ENCODE assay signal across 7 cellular contexts in the genomic region with DNA sequence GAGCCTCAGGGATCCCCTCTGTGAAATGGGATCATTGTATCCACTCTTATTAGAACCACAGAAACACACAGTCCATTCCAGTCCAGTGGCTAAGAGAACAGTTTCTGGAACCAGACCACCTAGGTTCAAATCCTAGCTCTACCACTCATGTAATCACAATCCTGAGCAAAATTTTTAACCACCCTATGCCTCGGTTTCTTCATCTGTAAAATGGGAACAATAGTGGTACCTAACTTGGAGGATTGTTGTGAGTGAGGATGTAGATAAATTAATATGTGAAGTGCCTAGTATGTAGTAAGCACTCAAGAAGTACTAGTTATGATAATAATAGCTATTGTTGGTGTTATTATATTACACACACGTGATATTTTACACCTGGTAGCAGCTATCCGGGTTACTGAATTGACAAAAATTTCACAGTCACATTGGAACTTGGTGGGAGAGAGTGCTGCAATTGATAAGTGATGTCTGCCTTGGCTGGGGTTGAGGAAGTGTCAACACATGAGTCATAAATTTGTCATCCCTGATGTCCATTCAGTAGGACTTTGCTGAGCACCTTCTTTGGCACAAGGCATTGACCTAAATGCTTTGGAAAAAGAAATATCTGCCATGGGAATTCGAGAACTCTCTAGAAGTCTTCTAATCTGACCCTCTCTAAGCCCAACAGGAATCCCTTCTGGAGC.
DNase-seq lines count a peak whose midpoint lies in the region; ATAC-seq, FAIRE-seq and TF ChIP-seq lines count a peak whose summit lies in the region.

No MANE protein-coding gene starts in this region.

- TF ChIP-seq POLR2A in endothelial cell of umbilical vein (IDR thresholded peaks at IDR 0.05; ENCODE audit: low read depth, low read length), result no peak

- peak overlapping the region; percentile 63 for H3K4me2 ChIP-seq in endothelial cell of umbilical vein (ENCODE audit: insufficient read depth, low read length)

- POLR2A ChIA-PET in HEK293 (lab: Yijun Ruan, JAX) (interaction anchor here (0.7 kb wide), 1 partner anchor 68 kb away, joined by 3 read pairs; a partner anchor contains a TSS), Panc1 (lab: Charles Lee) (no interaction called here), endothelial cell of umbilical vein (lab: Charles Lee) (no interaction called here)
- POLR2A ChIA-PET in CD8-positive, alpha-beta T cell (lab: Charles Lee), result no interaction called here

- in situ Hi-C loops in Panc1 (cut with HindIII; ENCODE audit: low pct_unique_long_range_greater_than_20kb, low sequenced_read_pairs), result no loop called here

- H3K4me3 ChIP-seq in HEK293 (ENCODE audit: low read depth, low read length) (no peak overlapping the region), Panc1 (ENCODE audit: low read depth in 2 of 2, low read length in 2 of 2) (no peak overlapping the region), endothelial cell of umbilical vein (replicated peaks in 1 of 3; ENCODE audit: insufficient read depth in 1 of 3, low read depth in 1 of 3, low read length in 3 of 3) (no peak overlapping the region)
- no peak overlapping the region for H3K4me3 ChIP-seq in CD8-positive, alpha-beta T cell (ENCODE audit: low read depth, low read length)

- no peak overlapping the region for H3K4me3 Mint-ChIP-seq in progenitor cell of endocrine pancreas (ENCODE audit: low read depth)
- H3K4me3 Mint-ChIP-seq in CD8-positive, alpha-beta T cell, result no peak overlapping the region

- H3K27ac ChIP-seq in HEK293 (ENCODE audit: extremely low read depth, low read depth, low read length) (no peak overlapping the region), Panc1 (ENCODE audit: low read length) (no peak overlapping the region), endothelial cell of umbilical vein (ENCODE audit: insufficient read depth, low read depth, low read length) (peak overlapping the region; percentile 91)
- H3K27ac ChIP-seq in CD8-positive, alpha-beta T cell (ENCODE audit: low read depth, low read length), result no peak overlapping the region

- DNase-seq in Panc1 (ENCODE audit: low read depth, low spot score) (peak; percentile 66), endothelial cell of umbilical vein (ENCODE audit: low read depth, low spot score) (peak; percentile 68), progenitor cell of endocrine pancreas (ENCODE audit: low spot score, unreplicated experiment) (no peak), NCI-H526 (lab: John Stamatoyannopoulos, UW) (no peak)
- DNase-seq in CD8-positive, alpha-beta T cell, result no peak

- intact Hi-C loops in Panc1 (cut with micrococcal nuclease; ENCODE audit: unreplicated experiment) (no loop called here), endothelial cell of umbilical vein (cut with micrococcal nuclease) (loop anchor here (2.0 to 5.0 kb wide), 2 partner anchors 64 to 69 kb away; a partner anchor contains a TSS)
- intact Hi-C loops in CD8-positive, alpha-beta T cell (cut with DNase I, micrococcal nuclease), result no loop called here

- no peaks in the 10 kb centered on the region for H3K9me3 Mint-ChIP-seq in progenitor cell of endocrine pancreas (ENCODE audit: low read depth)
- H3K9me3 Mint-ChIP-seq in CD8-positive, alpha-beta T cell, result no peaks in the 10 kb centered on the region

- H3K27ac Mint-ChIP-seq in progenitor cell of endocrine pancreas, result peak overlapping the region; percentile 42
- H3K27ac Mint-ChIP-seq in CD8-positive, alpha-beta T cell, result no peak overlapping the region

- H3K9me1 ChIP-seq in endothelial cell of umbilical vein (replicated peaks; ENCODE audit: control insufficient read depth, extremely low read depth, insufficient read depth, low read length), result no peaks in the 10 kb centered on the region

- H3K36me3 ChIP-seq in HEK293 (ENCODE audit: control insufficient read depth in 2 of 2, insufficient read depth in 1 of 2, low read length in 2 of 2) (no peaks in the 10 kb centered on the region), Panc1 (ENCODE audit: control insufficient read depth, insufficient read depth, low read length) (no peaks in the 10 kb centered on the region), endothelial cell of umbilical vein (ENCODE audit: control insufficient read depth in 2 of 2, extremely low read depth in 1 of 2, insufficient read depth in 2 of 2, low read length in 2 of 2) (no peaks in the 10 kb centered on the region)
- H3K36me3 ChIP-seq in CD8-positive, alpha-beta T cell (ENCODE audit: insufficient read depth, low read length), result no peaks in the 10 kb centered on the region

- dilution Hi-C loops in endothelial cell of umbilical vein (cut with MboI; ENCODE audit: extremely low pct_ligation_motif_present, low sequenced_read_pairs), result no loop called here

- ATAC-seq in Panc1 (peak; percentile 73), HG03342 (IDR thresholded peaks at IDR 0.05; ENCODE audit: unreplicated experiment) (no peak)
- ATAC-seq in CD8-positive, alpha-beta T cell, result no peak

- CTCF ChIA-PET in HEK293 (lab: Yijun Ruan, JAX), result interaction anchor here (0.6 kb wide), 1 partner anchor 181 kb away, joined by 3 read pairs; no protein-coding TSS in a partner anchor
- CTCF ChIA-PET in Panc1 (lab: Charles Lee), result no interaction called here
- CTCF ChIA-PET in endothelial cell of umbilical vein (lab: Charles Lee), result interaction anchor here (1.0 to 2.9 kb wide), 5 partner anchors 15 to 141 kb away, joined by 3 to 13 read pairs (median 5); a partner anchor contains a TSS
- CTCF ChIA-PET in CD8-positive, alpha-beta T cell (lab: Charles Lee), result no interaction called here

- TF ChIP-seq CTCF in HEK293 (tag by site-specific recombination; IDR thresholded peaks at IDR 0.05) (no peak), Panc1 (IDR thresholded peaks at IDR 0.05) (no peak), endothelial cell of umbilical vein (IDR thresholded peaks at IDR 0.05; ENCODE audit: extremely low read depth in 1 of 2, insufficient read depth in 1 of 2, low read depth in 1 of 2, low read length in 2 of 2) (no peak), progenitor cell of endocrine pancreas (IDR thresholded peaks at IDR 0.05; ENCODE audit: unreplicated experiment) (no peak)
- TF ChIP-seq CTCF in CD8-positive, alpha-beta T cell (IDR thresholded peaks at IDR 0.05), result no peak

- no peaks in the 10 kb centered on the region for H4K20me1 ChIP-seq in endothelial cell of umbilical vein (replicated peaks; ENCODE audit: control insufficient read depth, extremely low read depth, insufficient read depth, low read length)

- H3K36me3 Mint-ChIP-seq in progenitor cell of endocrine pancreas (ENCODE audit: insufficient read depth), result peaks cover 8% of the 10 kb centered on the region
- no peaks in the 10 kb centered on the region for H3K36me3 Mint-ChIP-seq in CD8-positive, alpha-beta T cell

- no TSS peak for BruUV-seq in Panc1 (replicated peaks; lab: Mats Ljungman, UMichigan)
- TSS peak; percentile 54 for BruUV-seq in endothelial cell of umbilical vein (replicated peaks; lab: Mats Ljungman, UMichigan)

- FAIRE-seq in endothelial cell of umbilical vein (lab: Jason Lieb, UNC), result no peak

- H3K27me3 Mint-ChIP-seq in progenitor cell of endocrine pancreas, result no peaks in the 10 kb centered on the region
- no peaks in the 10 kb centered on the region for H3K27me3 Mint-ChIP-seq in CD8-positive, alpha-beta T cell (ENCODE audit: low read depth)

- H3K79me2 ChIP-seq in endothelial cell of umbilical vein (ENCODE audit: control insufficient read depth, insufficient read depth, low read length), result no peaks in the 10 kb centered on the region

- H3K9me3 ChIP-seq in HEK293 (ENCODE audit: control insufficient read depth, insufficient read depth, low read depth, low read length) (no peaks in the 10 kb centered on the region), Panc1 (ENCODE audit: control insufficient read depth, insufficient read depth, low read depth, low read length) (no peaks in the 10 kb centered on the region), endothelial cell of umbilical vein (replicated peaks; ENCODE audit: control insufficient read depth, insufficient read depth, low read length) (no peaks in the 10 kb centered on the region)
- no peaks in the 10 kb centered on the region for H3K9me3 ChIP-seq in CD8-positive, alpha-beta T cell (ENCODE audit: low read length)

- peak overlapping the region; percentile 35 for H3K9ac ChIP-seq in endothelial cell of umbilical vein (replicated peaks; ENCODE audit: extremely low read depth, insufficient read depth, low read length)

- no peak overlapping the region for H2AFZ ChIP-seq in endothelial cell of umbilical vein (ENCODE audit: low read depth, low read length)

- H3K4me1 ChIP-seq in HEK293 (ENCODE audit: control insufficient read depth, insufficient read depth, low read length), result no peaks in the 10 kb centered on the region
- no peaks in the 10 kb centered on the region for H3K4me1 ChIP-seq in Panc1 (ENCODE audit: control insufficient read depth, insufficient read depth, low read length)
- H3K4me1 ChIP-seq in endothelial cell of umbilical vein (ENCODE audit: control insufficient read depth, extremely low read depth, insufficient read depth, low read length), result peaks cover 74% of the 10 kb centered on the region
- no peaks in the 10 kb centered on the region for H3K4me1 ChIP-seq in CD8-positive, alpha-beta T cell (ENCODE audit: insufficient read depth, low read length)

- H3K4me1 Mint-ChIP-seq in progenitor cell of endocrine pancreas (ENCODE audit: low read depth), result peaks cover 4% of the 10 kb centered on the region
- H3K4me1 Mint-ChIP-seq in CD8-positive, alpha-beta T cell (ENCODE audit: low read depth), result no peaks in the 10 kb centered on the region

- no peaks in the 10 kb centered on the region for H3K27me3 ChIP-seq in Panc1 (ENCODE audit: control insufficient read depth, insufficient read depth, low read length)
- no peaks in the 10 kb centered on the region for H3K27me3 ChIP-seq in endothelial cell of umbilical vein (ENCODE audit: control insufficient read depth in 2 of 2, insufficient read depth in 2 of 2, low read length in 2 of 2)
- H3K27me3 ChIP-seq in CD8-positive, alpha-beta T cell (ENCODE audit: insufficient read depth, low read length), result no peaks in the 10 kb centered on the region

TF ChIP-seq in HEK293, 187 proteins besides CTCF, POLR2A, EP300 and RAD21:
- peak; percentile 63 for TF ChIP-seq ZBTB17 (tag by site-specific recombination; IDR thresholded peaks at IDR 0.05)
- TF ChIP-seq HOXC10 (CRISPR knock-in tag; IDR thresholded peaks at IDR 0.05), result no peak
- TF ChIP-seq ZNF23 (tag by site-specific recombination; IDR thresholded peaks at IDR 0.05; ENCODE audit: borderline replicate concordance), result peak; percentile 94
- TF ChIP-seq GLIS1 (tag by site-specific recombination; IDR thresholded peaks at IDR 0.05), result peak; percentile 23; the same call in 1 of the 2 replicates

TF ChIP-seq in endothelial cell of umbilical vein, 7 proteins besides CTCF, POLR2A, EP300 and RAD21 (continues in another document):
- TF ChIP-seq EZH2 (IDR thresholded peaks at IDR 0.05; ENCODE audit: borderline replicate concordance, low read depth, low read length, severe bottlenecking) (no peak), GATA2 (IDR thresholded peaks at IDR 0.05; ENCODE audit: insufficient read depth, insufficient read length, low read depth, low read length) (peak; percentile 30), MYC (IDR thresholded peaks at IDR 0.05; ENCODE audit: low read depth, low read length) (no peak)
- TF ChIP-seq, protein P1, sequence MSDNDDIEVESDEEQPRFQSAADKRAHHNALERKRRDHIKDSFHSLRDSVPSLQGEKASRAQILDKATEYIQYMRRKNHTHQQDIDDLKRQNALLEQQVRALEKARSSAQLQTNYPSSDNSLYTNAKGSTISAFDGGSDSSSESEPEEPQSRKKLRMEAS (IDR thresholded peaks at IDR 0.05; ENCODE audit: insufficient read depth, insufficient read length), result no peak

Comparison
In these comparisons a context has a peak if more than half of its experiments do, and no peak if none do; other contexts are left out.
1. DNase-seq: peak in Panc1 (single experiment) and endothelial cell of umbilical vein (single experiment); none in progenitor cell of endocrine pancreas (single experiment), CD8-positive, alpha-beta T cell (0 of 7) and NCI-H526 (0 of 2).
2. CTCF ChIA-PET loops: an anchor here in HEK293 (0.6 kb wide) and endothelial cell of umbilical vein (1.0 to 2.9 kb wide); none called in Panc1 and CD8-positive, alpha-beta T cell.